Comparison of ENCODE assay signal across 8 cellular contexts in the genomic region with DNA sequence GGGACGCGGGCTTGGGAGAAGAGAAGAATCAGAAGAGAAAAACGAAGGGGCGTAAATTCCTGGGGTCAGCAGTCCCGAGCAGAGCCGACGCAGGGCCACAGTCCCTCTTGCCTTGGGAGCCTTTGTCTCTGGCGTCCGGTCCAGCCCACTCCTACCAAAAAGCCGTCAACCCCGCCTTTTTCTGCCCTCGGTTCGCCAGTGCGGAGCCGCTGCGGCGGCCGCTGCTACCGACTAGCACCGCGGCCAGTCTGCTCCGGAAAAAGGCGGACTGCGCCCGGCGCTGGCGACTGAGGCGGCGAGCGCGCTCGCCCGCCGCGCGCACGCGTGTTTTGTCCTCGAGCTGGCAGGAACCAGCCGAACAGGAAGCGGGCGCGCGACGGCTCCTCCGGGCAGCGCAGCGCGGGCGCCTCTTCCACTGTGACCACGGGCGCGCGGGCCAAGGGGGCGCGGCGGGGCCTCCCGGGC. TPM values are rescaled to one million over a fixed set of nuclear protein-coding genes. Genes with fewer than 3 reads are reported as not detected.
DNase-seq lines count a peak whose midpoint lies in the region; ATAC-seq, FAIRE-seq and TF ChIP-seq lines count a peak whose summit lies in the region.

No MANE protein-coding gene starts in this region.

- H3K27me3 ChIP-seq in endothelial cell of umbilical vein (ENCODE audit: control insufficient read depth in 2 of 2, insufficient read depth in 2 of 2, low read length in 2 of 2), result no peaks in the 10 kb centered on the region

- H3K79me2 ChIP-seq in endothelial cell of umbilical vein (ENCODE audit: control insufficient read depth, insufficient read depth, low read length), result peaks cover 83% of the 10 kb centered on the region

- POLR2A ChIA-PET in endothelial cell of umbilical vein (lab: Charles Lee), result interaction anchor here (0.6 to 2.2 kb wide), 11 partner anchors 8 to 899 kb away, joined by 3 to 16 read pairs (median 4); a partner anchor contains a TSS

- DNase-seq in DMS153 treated with DMSO at 0.1 percent for 48 hours (lab: John Stamatoyannopoulos, UW; ENCODE audit: unreplicated experiment) (peak; percentile 81), DMS153 (lab: John Stamatoyannopoulos, UW) (no peak), endothelial cell of umbilical vein (ENCODE audit: low read depth, low spot score) (no peak), nephron progenitor cell (no peak), AG08396 (ENCODE audit: low spot score) (no peak), RKO (ENCODE audit: low spot score) (no peak)

- no peaks in the 10 kb centered on the region for H3K9me3 ChIP-seq in endothelial cell of umbilical vein (replicated peaks; ENCODE audit: control insufficient read depth, insufficient read depth, low read length)

- H3K4me3 Mint-ChIP-seq in nephron progenitor cell, result peak overlapping the region; percentile 100

- intact Hi-C loops in endothelial cell of umbilical vein (cut with micrococcal nuclease), result loop anchor here (1.0 to 5.0 kb wide), 3 partner anchors 55 to 855 kb away; a partner anchor contains a TSS

- H3K4me3 ChIP-seq in endothelial cell of umbilical vein (replicated peaks in 1 of 3; ENCODE audit: insufficient read depth in 1 of 3, low read depth in 1 of 3, low read length in 3 of 3), result peak overlapping the region; percentile 88 to 100 (median 98)

- peaks cover 69% of the 10 kb centered on the region for H3K4me1 Mint-ChIP-seq in nephron progenitor cell

- CTCF ChIA-PET in endothelial cell of umbilical vein (lab: Charles Lee), result interaction anchor here (0.7 to 2.6 kb wide), 12 partner anchors 9 to 145 kb away, joined by 3 to 16 read pairs (median 5); a partner anchor contains a TSS

- H3K9me1 ChIP-seq in endothelial cell of umbilical vein (replicated peaks; ENCODE audit: control insufficient read depth, extremely low read depth, insufficient read depth, low read length), result no peaks in the 10 kb centered on the region

- peak overlapping the region; percentile 99 for H3K27ac ChIP-seq in endothelial cell of umbilical vein (ENCODE audit: insufficient read depth, low read depth, low read length)

- FAIRE-seq in endothelial cell of umbilical vein (lab: Jason Lieb, UNC), result no peak

- peak overlapping the region; percentile 85 for H3K4me2 ChIP-seq in endothelial cell of umbilical vein (ENCODE audit: insufficient read depth, low read length)

- peak overlapping the region; percentile 100 for H3K9ac ChIP-seq in endothelial cell of umbilical vein (replicated peaks; ENCODE audit: extremely low read depth, insufficient read depth, low read length)

- dilution Hi-C loops in endothelial cell of umbilical vein (cut with MboI; ENCODE audit: extremely low pct_ligation_motif_present, low sequenced_read_pairs), result no loop called here

- H4K20me1 ChIP-seq in endothelial cell of umbilical vein (replicated peaks; ENCODE audit: control insufficient read depth, extremely low read depth, insufficient read depth, low read length), result peaks cover 33% of the 10 kb centered on the region

- H3K36me3 ChIP-seq in endothelial cell of umbilical vein (ENCODE audit: control insufficient read depth in 2 of 2, extremely low read depth in 1 of 2, insufficient read depth in 2 of 2, low read length in 2 of 2), result peaks cover 7 to 30% of the 10 kb centered on the region in 2 experiments

- H2AFZ ChIP-seq in endothelial cell of umbilical vein (ENCODE audit: low read depth, low read length), result peak overlapping the region; percentile 77

- peak; percentile 70 for TF ChIP-seq POLR2A in endothelial cell of umbilical vein (IDR thresholded peaks at IDR 0.05; ENCODE audit: low read depth, low read length)

- H3K27me3 Mint-ChIP-seq in nephron progenitor cell (ENCODE audit: low read depth, poor library complexity), result peaks cover 3% of the 10 kb centered on the region

- H3K27ac Mint-ChIP-seq in nephron progenitor cell, result peak overlapping the region; percentile 100

- BruUV-seq in endothelial cell of umbilical vein (replicated peaks; lab: Mats Ljungman, UMichigan), result no TSS peak

- peaks cover 29% of the 10 kb centered on the region for H3K4me1 ChIP-seq in endothelial cell of umbilical vein (ENCODE audit: control insufficient read depth, extremely low read depth, insufficient read depth, low read length)

- TF ChIP-seq CTCF in endothelial cell of umbilical vein (IDR thresholded peaks at IDR 0.05; ENCODE audit: extremely low read depth in 1 of 2, insufficient read depth in 1 of 2, low read depth in 1 of 2, low read length in 2 of 2) (no peak), nephron progenitor cell (IDR thresholded peaks at IDR 0.05) (no peak)

- no peaks in the 10 kb centered on the region for H3K9me3 Mint-ChIP-seq in nephron progenitor cell

- H3K36me3 Mint-ChIP-seq in nephron progenitor cell (ENCODE audit: low read depth), result peaks cover 64% of the 10 kb centered on the region

- peak; percentile 13 for ATAC-seq in HG02973 (IDR thresholded peaks at IDR 0.05; ENCODE audit: unreplicated experiment)
- ATAC-seq in SK-N-SH treated with all-trans-retinoic acid at 6 μM for 48 hours, result peak; percentile 7

TF ChIP-seq in SK-N-SH treated with all-trans-retinoic acid at 6 μM for 48 hours, 23 proteins besides CTCF, POLR2A, EP300 and RAD21 (continues in another document):
- no peak for TF ChIP-seq BACH2 (CRISPR knock-in tag; IDR thresholded peaks at IDR 0.05; ENCODE audit: borderline replicate concordance)
- TF ChIP-seq ARNTL (CRISPR knock-in tag; IDR thresholded peaks at IDR 0.05; ENCODE audit: borderline replicate concordance, low read depth), result no peak

TF ChIP-seq in endothelial cell of umbilical vein, 7 proteins besides CTCF, POLR2A, EP300 and RAD21:
- TF ChIP-seq FOS (IDR thresholded peaks at IDR 0.05; ENCODE audit: borderline replicate concordance, insufficient read depth, low read length), result peak; percentile 19
- TF ChIP-seq POLR2AphosphoS5 (IDR thresholded peaks at IDR 0.05; ENCODE audit: insufficient read depth, low read depth, low read length), result no peak
TF ChIP-seq in endothelial cell of umbilical vein: peak in this region for 1.

RNA-seq across cellular contexts. Expression of a gene that starts 0.5 kb away (rescaled TPM):
- 292 and 293 TPM in 2 replicates for total RNA-seq in endothelial cell of umbilical vein
- polyA plus RNA-seq in endothelial cell of umbilical vein, result 97.1 and 160 TPM in 2 replicates
- 171 and 225 TPM in 2 replicates for polyA plus RNA-seq in endothelial cell of umbilical vein (2011; cell fraction: cytosol; rRNA removed)
- 446 and 780 TPM in 2 replicates for polyA plus RNA-seq in endothelial cell of umbilical vein (2011; cell fraction: nucleus; rRNA removed)
- 222 and 296 TPM in 2 replicates for polyA plus RNA-seq in endothelial cell of umbilical vein (2012)
- 37.0 and 46.5 TPM in 2 replicates for polyA minus RNA-seq in endothelial cell of umbilical vein
- 51.2 TPM for polyA minus RNA-seq in endothelial cell of umbilical vein (2011; cell fraction: cytosol; rRNA and poly(A)+ RNA removed)
- 86.1 and 104 TPM in 2 replicates for polyA minus RNA-seq in endothelial cell of umbilical vein (2011; cell fraction: nucleus; rRNA and poly(A)+ RNA removed)

RNA-seq across cellular contexts. Expression of a gene that starts 0.6 kb away (rescaled TPM):
- total RNA-seq in endothelial cell of umbilical vein, result 35.0 and 35.3 TPM in 2 replicates
- 8.2 and 11.1 TPM in 2 replicates for polyA plus RNA-seq in endothelial cell of umbilical vein
- 14.3 and 14.6 TPM in 2 replicates for polyA plus RNA-seq in endothelial cell of umbilical vein (2011; cell fraction: cytosol; rRNA removed)
- 8.3 and 10.6 TPM in 2 replicates for polyA plus RNA-seq in endothelial cell of umbilical vein (2011; cell fraction: nucleus; rRNA removed)
- 26.6 and 35.3 TPM in 2 replicates for polyA plus RNA-seq in endothelial cell of umbilical vein (2012)
- polyA minus RNA-seq in endothelial cell of umbilical vein, result 14.4 and 17.0 TPM in 2 replicates
- 6.2 TPM for polyA minus RNA-seq in endothelial cell of umbilical vein (2011; cell fraction: cytosol; rRNA and poly(A)+ RNA removed)
- 5.7 and 6.8 TPM in 2 replicates for polyA minus RNA-seq in endothelial cell of umbilical vein (2011; cell fraction: nucleus; rRNA and poly(A)+ RNA removed)

RNA-seq across cellular contexts. Expression of a gene that starts 56.0 kb away (rescaled TPM):
- total RNA-seq in endothelial cell of umbilical vein, result 361 and 363 TPM in 2 replicates
- polyA plus RNA-seq in endothelial cell of umbilical vein, result 63.9 and 91.3 TPM in 2 replicates
- 83.9 and 112 TPM in 2 replicates for polyA plus RNA-seq in endothelial cell of umbilical vein (2011; cell fraction: cytosol; rRNA removed)
- 258 and 346 TPM in 2 replicates for polyA plus RNA-seq in endothelial cell of umbilical vein (2011; cell fraction: nucleus; rRNA removed)
- 202 and 293 TPM in 2 replicates for polyA plus RNA-seq in endothelial cell of umbilical vein (2012)
- polyA minus RNA-seq in endothelial cell of umbilical vein, result 30.2 and 38.0 TPM in 2 replicates
- polyA minus RNA-seq in endothelial cell of umbilical vein (2011; cell fraction: cytosol; rRNA and poly(A)+ RNA removed), result 36.0 TPM
- polyA minus RNA-seq in endothelial cell of umbilical vein (2011; cell fraction: nucleus; rRNA and poly(A)+ RNA removed), result 91.3 and 117 TPM in 2 replicates
